Comparison of ENCODE assay signal across 10 cellular contexts in genomic region chr11:103035216-103035615, GRCh38. TPM values are rescaled to one million over a fixed set of nuclear protein-coding genes. Genes with fewer than 3 reads are reported as not detected.
A peak's percentile ranks its signal among the peaks of the same experiment; 100 is the strongest.
DNase-seq lines count a peak whose midpoint lies in the region; ATAC-seq and TF ChIP-seq lines count a peak whose summit lies in the region.
"Had no signal": no experiment of that assay in that cellular context is flagged by ENCODE, and none has a peak within 500 bp of the region (broad histone marks: within the 10 kb centered on the region; RNA-seq: fewer than 3 reads in every experiment).

No MANE protein-coding gene starts in this region.

- intact Hi-C loops in activated naive CD4-positive, alpha-beta T cell treated with anti-CD3 and anti-CD28 coated beads for 36 hours (cut with micrococcal nuclease): loop anchor here (5.0 to 10.0 kb wide), 2 partner anchors 440 to 563 kb away; no protein-coding TSS in a partner anchor
- intact Hi-C loops in HCT116 (cut with micrococcal nuclease): no loop called here

- H3K79me2 ChIP-seq in HCT116 (ENCODE audit: insufficient read depth, low read length): no peaks in the 10 kb centered on the region
- no peaks in the 10 kb centered on the region for H3K79me2 ChIP-seq in Loucy (ENCODE audit: insufficient read depth, low read length)

- no peak for TF ChIP-seq CTCF in HCT116 (IDR thresholded peaks at IDR 0.05 in 2 of 3, conservative IDR thresholded peaks at IDR 0.05 in 1 of 3; ENCODE audit: borderline replicate concordance in 1 of 3, insufficient read depth in 1 of 3, low read depth in 2 of 3, low read length in 2 of 3)
- no peak for TF ChIP-seq CTCF in Loucy (conservative IDR thresholded peaks at IDR 0.05; ENCODE audit: low read length)
- TF ChIP-seq CTCF in osteocyte (IDR thresholded peaks at IDR 0.05): no peak

- RAD21 ChIA-PET in HCT116 (lab: Charles Lee; ENCODE audit: low non-redundant PET in 1 of 2, low total read pairs in 2 of 2, uncharacterized antibody in 2 of 2, unreplicated experiment in 2 of 2): no interaction called here

- peaks cover 1% of the 10 kb centered on the region for H3K9me3 Mint-ChIP-seq in activated naive CD4-positive, alpha-beta T cell treated with anti-CD3 and anti-CD28 coated beads for 36 hours
- no peaks in the 10 kb centered on the region for H3K9me3 Mint-ChIP-seq in activated naive CD4-positive, alpha-beta T cell treated with anti-CD3 and anti-CD28 coated beads, Interleukin-2, amount 10 ng/mL, durations not matched to agents 7 days and 5 days
- H3K9me3 Mint-ChIP-seq in osteocyte (ENCODE audit: unreplicated experiment): no peaks in the 10 kb centered on the region
- H3K9me3 Mint-ChIP-seq: CD8-positive, alpha-beta T cell had no signal

- H3K36me3 ChIP-seq in HCT116 (ENCODE audit: control insufficient read depth in 1 of 2, insufficient read depth in 2 of 2, low read length in 2 of 2): no peaks in the 10 kb centered on the region
- no peaks in the 10 kb centered on the region for H3K36me3 ChIP-seq in Loucy (ENCODE audit: insufficient read depth, low read length)
- H3K36me3 ChIP-seq: BLaER1 treated with 17β-estradiol and CSF1 and Interleukin-3, amounts not matched to agents 10 nM and 100 nM had no signal

- H4K20me1 ChIP-seq in HCT116 (ENCODE audit: insufficient read depth): no peaks in the 10 kb centered on the region
- no peaks in the 10 kb centered on the region for H4K20me1 ChIP-seq in Loucy (ENCODE audit: insufficient read depth, low read length, poor library complexity, severe bottlenecking)
- H4K20me1 ChIP-seq: BLaER1 treated with 17β-estradiol and CSF1 and Interleukin-3, amounts not matched to agents 10 nM and 100 nM had no signal

- no peaks in the 10 kb centered on the region for H3F3A ChIP-seq in Loucy (ENCODE audit: low read depth)

- H3K4me1 Mint-ChIP-seq in activated naive CD4-positive, alpha-beta T cell treated with anti-CD3 and anti-CD28 coated beads for 36 hours (ENCODE audit: low read depth): peaks cover 26% of the 10 kb centered on the region
- H3K4me1 Mint-ChIP-seq in activated naive CD4-positive, alpha-beta T cell treated with anti-CD3 and anti-CD28 coated beads, Interleukin-2, amount 10 ng/mL, durations not matched to agents 7 days and 5 days: peaks cover 10% of the 10 kb centered on the region
- H3K4me1 Mint-ChIP-seq in osteocyte (ENCODE audit: unreplicated experiment) (peaks cover 24% of the 10 kb centered on the region), T-helper 17 cell (peaks cover 5% of the 10 kb centered on the region)

- no peak for TF ChIP-seq RAD21 in HCT116 (IDR thresholded peaks at IDR 0.05; ENCODE audit: low read depth)

- POLR2A ChIA-PET in HCT116 (lab: Charles Lee): no interaction called here

- BruUV-seq in HCT116 (replicated peaks; lab: Mats Ljungman, UMichigan): no TSS peak

- no peak overlapping the region for H3K4me2 ChIP-seq in HCT116 (ENCODE audit: low read length)
- no peak overlapping the region for H3K4me2 ChIP-seq in Loucy (ENCODE audit: low read depth, low read length, poor library complexity, severe bottlenecking)
- H3K4me2 ChIP-seq: KMS-11 had no signal

- H2AFZ ChIP-seq in HCT116 (ENCODE audit: low read depth, low read length, poor library complexity, severe bottlenecking) (peak overlapping the region; percentile 98), Loucy (ENCODE audit: low read length) (peak overlapping the region; percentile 82; the same call in 1 of the 2 replicates)

- H3K4me3 Mint-ChIP-seq in activated naive CD4-positive, alpha-beta T cell treated with anti-CD3 and anti-CD28 coated beads for 36 hours: no peak overlapping the region
- no peak overlapping the region for H3K4me3 Mint-ChIP-seq in activated naive CD4-positive, alpha-beta T cell treated with anti-CD3 and anti-CD28 coated beads, Interleukin-2, amount 10 ng/mL, durations not matched to agents 7 days and 5 days
- H3K4me3 Mint-ChIP-seq in osteocyte (ENCODE audit: unreplicated experiment) (no peak overlapping the region), T-helper 17 cell (no peak overlapping the region)
- H3K4me3 Mint-ChIP-seq: CD8-positive, alpha-beta T cell had no signal

- no peak for ATAC-seq in HCT116
- no peak for ATAC-seq in T-helper 17 cell

- H3K27me3 ChIP-seq in HCT116 (ENCODE audit: insufficient read depth, low read length) (no peaks in the 10 kb centered on the region), Loucy (ENCODE audit: insufficient read depth, low read length, poor library complexity, severe bottlenecking) (no peaks in the 10 kb centered on the region)
- H3K27me3 ChIP-seq: BLaER1 treated with 17β-estradiol and CSF1 and Interleukin-3, amounts not matched to agents 10 nM and 100 nM had no signal

- H3K4me3 ChIP-seq in HCT116 (replicated peaks in 1 of 2; ENCODE audit: low read depth in 1 of 2, low read length in 2 of 2) (no peak overlapping the region), Loucy (ENCODE audit: low read length, poor library complexity, severe bottlenecking) (no peak overlapping the region)
- H3K4me3 ChIP-seq: BLaER1 treated with 17β-estradiol and CSF1 and Interleukin-3, amounts not matched to agents 10 nM and 100 nM had no signal

- peaks cover 3% of the 10 kb centered on the region for H3K27me3 Mint-ChIP-seq in activated naive CD4-positive, alpha-beta T cell treated with anti-CD3 and anti-CD28 coated beads for 36 hours (ENCODE audit: low read depth)
- H3K27me3 Mint-ChIP-seq in activated naive CD4-positive, alpha-beta T cell treated with anti-CD3 and anti-CD28 coated beads, Interleukin-2, amount 10 ng/mL, durations not matched to agents 7 days and 5 days: no peaks in the 10 kb centered on the region
- H3K27me3 Mint-ChIP-seq in osteocyte (ENCODE audit: unreplicated experiment) (no peaks in the 10 kb centered on the region), T-helper 17 cell (no peaks in the 10 kb centered on the region)

- H3K27ac Mint-ChIP-seq in activated naive CD4-positive, alpha-beta T cell treated with anti-CD3 and anti-CD28 coated beads for 36 hours: peak overlapping the region; percentile 90
- no peak overlapping the region for H3K27ac Mint-ChIP-seq in activated naive CD4-positive, alpha-beta T cell treated with anti-CD3 and anti-CD28 coated beads, Interleukin-2, amount 10 ng/mL, durations not matched to agents 7 days and 5 days
- H3K27ac Mint-ChIP-seq in osteocyte (ENCODE audit: unreplicated experiment): peak overlapping the region; percentile 38
- H3K27ac Mint-ChIP-seq in T-helper 17 cell: no peak overlapping the region

- CTCF ChIA-PET in activated naive CD4-positive, alpha-beta T cell treated with anti-CD3 and anti-CD28 coated beads for 36 hours (lab: Charles Lee): interaction anchor here (0.6 to 1.9 kb wide), 5 partner anchors 17 to 565 kb away, joined by 3 to 13 read pairs (median 5); partner anchors contain the start of gene DYNC2H1
- CTCF ChIA-PET in activated naive CD4-positive, alpha-beta T cell treated with anti-CD3 and anti-CD28 coated beads, Interleukin-2, amount 10 ng/mL, durations not matched to agents 7 days and 5 days (lab: Charles Lee): interaction anchor here (1.1 to 2.0 kb wide), 6 partner anchors 7 to 94 kb away, joined by 3 to 9 read pairs (median 4); no protein-coding TSS in a partner anchor
- CTCF ChIA-PET in HCT116 (lab: Charles Lee): interaction anchor here (0.8 to 1.4 kb wide), 4 partner anchors 16 to 94 kb away, joined by 3 to 4 read pairs (median 3); no protein-coding TSS in a partner anchor

- no peak for DNase-seq in activated naive CD4-positive, alpha-beta T cell treated with anti-CD3 and anti-CD28 coated beads for 36 hours
- no peak for DNase-seq in activated naive CD4-positive, alpha-beta T cell treated with anti-CD3 and anti-CD28 coated beads, Interleukin-2, amount 10 ng/mL, durations not matched to agents 7 days and 5 days
- DNase-seq in HCT116 (ENCODE audit: low read depth, low spot score) (no peak), osteocyte (ENCODE audit: extremely low spot score, unreplicated experiment) (no peak), T-helper 17 cell (no peak), ecto neural progenitor cell (ENCODE audit: low spot score) (no peak)

- no peak for TF ChIP-seq POLR2A in HCT116 (IDR thresholded peaks at IDR 0.05; ENCODE audit: borderline replicate concordance, extremely low read depth, insufficient read depth, insufficient read length)

- no peaks in the 10 kb centered on the region for H3K36me3 Mint-ChIP-seq in activated naive CD4-positive, alpha-beta T cell treated with anti-CD3 and anti-CD28 coated beads for 36 hours (ENCODE audit: low read depth)
- no peaks in the 10 kb centered on the region for H3K36me3 Mint-ChIP-seq in activated naive CD4-positive, alpha-beta T cell treated with anti-CD3 and anti-CD28 coated beads, Interleukin-2, amount 10 ng/mL, durations not matched to agents 7 days and 5 days
- H3K36me3 Mint-ChIP-seq in osteocyte (ENCODE audit: unreplicated experiment) (no peaks in the 10 kb centered on the region), T-helper 17 cell (ENCODE audit: low read depth) (no peaks in the 10 kb centered on the region)
- H3K36me3 Mint-ChIP-seq: CD8-positive, alpha-beta T cell had no signal

- H3K9me3 ChIP-seq in HCT116 (ENCODE audit: control insufficient read depth in 1 of 2, insufficient read depth in 1 of 2, low read depth in 1 of 2, low read length in 2 of 2) (no peaks in the 10 kb centered on the region), Loucy (ENCODE audit: insufficient read depth, low read depth, low read length) (no peaks in the 10 kb centered on the region), T-helper 17 cell (ENCODE audit: control insufficient read depth, low read length, poor library complexity, severe bottlenecking) (no peaks in the 10 kb centered on the region)

- H3K9me2 ChIP-seq in HCT116 (ENCODE audit: insufficient read depth): no peaks in the 10 kb centered on the region
- no peaks in the 10 kb centered on the region for H3K9me2 ChIP-seq in Loucy (replicated peaks; ENCODE audit: low read depth, low read length)

- peaks cover 0 to 8% of the 10 kb centered on the region in 2 experiments; a peak in 2 of 4 replicates for H3K4me1 ChIP-seq in HCT116 (ENCODE audit: control insufficient read depth in 1 of 2, insufficient read depth in 2 of 2, low read length in 2 of 2)
- H3K4me1 ChIP-seq in Loucy (ENCODE audit: insufficient read depth, low read length, poor library complexity, severe bottlenecking): peaks cover 4% of the 10 kb centered on the region

- H3K9ac ChIP-seq in HCT116 (ENCODE audit: low read length) (no peak overlapping the region), Loucy (ENCODE audit: low read depth, low read length, poor library complexity, severe bottlenecking) (no peak overlapping the region)
- H3K9ac ChIP-seq: KMS-11 had no signal

- H3K27ac ChIP-seq in HCT116 (ENCODE audit: low read depth, low read length): no peak overlapping the region
- H3K27ac ChIP-seq: KMS-11 had no signal

TF ChIP-seq in HCT116, 20 proteins besides CTCF, POLR2A, EP300 and RAD21:
- TF ChIP-seq EZH2phosphoT487 (IDR thresholded peaks at IDR 0.05; ENCODE audit: borderline replicate concordance) (no peak), POLR2AphosphoS5 (IDR thresholded peaks at IDR 0.05; ENCODE audit: low read depth, low read length) (no peak)
TF ChIP-seq in HCT116: peak in this region for 0.

RNA-seq across cellular contexts. Expression of gene DCUN1D5, which starts 56.7 kb away (rescaled TPM):
- 10 to 100 TPM; 52.6 to 58.4 TPM for total RNA-seq in activated naive CD4-positive, alpha-beta T cell treated with anti-CD3 and anti-CD28 coated beads for 36 hours
- 60.1 TPM for total RNA-seq in HCT116 (2021; ENCODE audit: unreplicated experiment)
- 28.8 and 35.7 TPM in 2 replicates for polyA plus RNA-seq in HCT116 (2012)
- total RNA-seq in osteocyte: 28.7 and 29.1 TPM in 2 replicates
- 10 to 100 TPM; 13.9 to 14.0 TPM for total RNA-seq in T-helper 17 cell

Comparison
In these comparisons a context has a peak if more than half of its experiments do, and no peak if none do; other contexts are left out.
1. H3K27ac Mint-ChIP-seq: peak in activated naive CD4-positive, alpha-beta T cell treated with anti-CD3 and anti-CD28 coated beads for 36 hours (single experiment) and osteocyte (single experiment); none in activated naive CD4-positive, alpha-beta T cell treated with anti-CD3 and anti-CD28 coated beads, Interleukin-2, amount 10 ng/mL, durations not matched to agents 7 days and 5 days (single experiment) and T-helper 17 cell (single experiment).